In the genomic region with DNA sequence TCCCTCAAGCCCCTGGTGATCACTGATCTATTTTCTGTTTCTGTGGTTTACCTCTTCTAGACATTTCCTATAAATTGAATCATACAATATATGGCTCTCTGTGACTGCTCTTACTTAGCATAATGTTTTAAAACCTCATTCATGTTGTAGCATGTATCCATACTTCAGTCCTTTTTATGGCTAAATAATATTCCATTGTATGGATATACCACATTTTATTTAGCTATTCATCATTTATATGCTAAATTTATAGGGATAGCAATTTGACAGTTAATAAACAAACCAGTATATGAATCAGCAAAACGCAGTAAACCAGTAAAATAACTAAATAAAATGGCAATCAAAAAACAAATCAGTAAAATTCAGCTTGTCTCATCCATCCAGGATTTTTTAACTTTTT, we compare ENCODE assay signal across 28 cellular contexts.
"Had no signal": no experiment of that assay in that cellular context is flagged by ENCODE, and none has a peak within 500 bp of the region (broad histone marks: within the 10 kb centered on the region; RNA-seq: fewer than 3 reads in every experiment).

No MANE protein-coding gene starts in this region.

- H3K36me3 Mint-ChIP-seq: stimulated activated effector memory CD8-positive, alpha-beta T cell treated with anti-CD3 and anti-CD28 coated beads, Interleukin-12 subunit alpha, Interleukin-12 subunit beta, amount 100 ng/mL, for 72 hours; stimulated activated memory B cell treated with anti-CD40 and anti-IgM and Interleukin-4, amounts not matched to agents 10 μg/mL and 1 μg/mL and 100 μg/mL, for 72 hours; stimulated activated naive B cell treated with anti-CD40 and anti-IgM and Interleukin-4, amounts not matched to agents 10 μg/mL and 1 μg/mL and 100 μg/mL, for 72 hours; type B pancreatic cell had no signal

- H3K27me3 Mint-ChIP-seq: stimulated activated memory B cell treated with anti-CD40 and anti-IgM and Interleukin-4, amounts not matched to agents 10 μg/mL and 1 μg/mL and 100 μg/mL, for 72 hours; stimulated activated naive B cell treated with anti-CD40 and anti-IgM and Interleukin-4, amounts not matched to agents 10 μg/mL and 1 μg/mL and 100 μg/mL, for 72 hours; stimulated activated naive CD8-positive, alpha-beta T cell treated with anti-CD3 and anti-CD28 coated beads, Interleukin-15, amount 100 ng/mL, for 72 hours; stimulated activated naive CD8-positive, alpha-beta T cell treated with anti-CD3 and anti-CD28 coated beads, Interleukin-15, Interleukin-2, amounts not matched to agents 100 ng/mL and 50 ng/mL, for 24 hours had no signal

- ATAC-seq: stimulated activated effector memory CD8-positive, alpha-beta T cell treated with anti-CD3 and anti-CD28 coated beads, Interleukin-12 subunit alpha, Interleukin-12 subunit beta, amount 100 ng/mL, for 72 hours; stimulated activated memory B cell treated with anti-CD40 and anti-IgM and Interleukin-4, amounts not matched to agents 10 μg/mL and 1 μg/mL and 100 μg/mL, for 72 hours; stimulated activated naive B cell treated with anti-CD40 and anti-IgM and Interleukin-4, amounts not matched to agents 10 μg/mL and 1 μg/mL and 100 μg/mL, for 72 hours; stimulated activated naive CD8-positive, alpha-beta T cell treated with anti-CD3 and anti-CD28 coated beads, Interleukin-15, amount 100 ng/mL, for 72 hours; stimulated activated naive CD8-positive, alpha-beta T cell treated with anti-CD3 and anti-CD28 coated beads, Interleukin-15, Interleukin-2, amounts not matched to agents 100 U/mL and 50 U/mL, for 24 hours; upper lobe of right lung had no signal

- H3K9me3 ChIP-seq: testis, thyroid gland, tibial nerve, transverse colon, upper lobe of left lung, upper lobe of right lung, uterus had no signal

- DNase-seq: stimulated activated CD4-positive, alpha-beta T cell treated with anti-CD3 and anti-CD28 coated beads, Interleukin-2, amount 100 ng/mL, for 48 hours; stimulated activated CD4-positive, alpha-beta T cell treated with anti-CD3 and anti-CD28 coated beads, Interleukin-4, amount 100 ng/mL, for 1 hour; stimulated activated CD4-positive, alpha-beta T cell treated with anti-CD3 and anti-CD28 coated beads, Interleukin-4, amount 100 ng/mL, for 24 hours; stimulated activated CD4-positive, alpha-beta T cell treated with anti-CD3 and anti-CD28 coated beads, Interleukin-4, amount 100 ng/mL, for 4 hours; stimulated activated CD8-positive, alpha-beta memory T cell treated with anti-CD3 and anti-CD28 coated beads, Interleukin-4, amount 100 ng/mL, for 48 hours; stimulated activated naive B cell treated with anti-CD40 and anti-IgM and Interleukin-4, amounts not matched to agents 10 μg/mL and 1 μg/mL and 100 μg/mL, for 72 hours; stimulated activated naive CD4-positive, alpha-beta T cell; stimulated activated naive CD4-positive, alpha-beta T cell treated with Interleukin-2 at 50 U/mL for 16 hours; stimulated activated naive CD8-positive, alpha-beta T cell treated with anti-CD3 and anti-CD28 coated beads, Interleukin-15, amount 100 ng/mL, for 72 hours; stimulated activated naive CD8-positive, alpha-beta T cell treated with anti-CD3 and anti-CD28 coated beads, Interleukin-15, Interleukin-2, amounts not matched to agents 100 U/mL and 50 U/mL, for 24 hours; stomach; substantia nigra; testis; thyroid gland; tibial artery; transverse colon; upper lobe of left lung; upper lobe of right lung; uterus had no signal

- H3K27me3 ChIP-seq: stomach, suprapubic skin, testis, thyroid gland, tibial artery, tibial nerve, transverse colon, upper lobe of left lung, upper lobe of right lung, uterus, vagina had no signal

- H3K4me1 ChIP-seq: suprapubic skin, testis, thyroid gland, tibial artery, tibial nerve, transverse colon, upper lobe of left lung, upper lobe of right lung, uterus, vagina had no signal

- H3K27ac Mint-ChIP-seq: stimulated activated effector memory CD8-positive, alpha-beta T cell treated with anti-CD3 and anti-CD28 coated beads, Interleukin-12 subunit alpha, Interleukin-12 subunit beta, amount 100 ng/mL, for 72 hours; stimulated activated memory B cell treated with anti-CD40 and anti-IgM and Interleukin-4, amounts not matched to agents 10 μg/mL and 1 μg/mL and 100 μg/mL, for 72 hours; stimulated activated naive B cell treated with anti-CD40 and anti-IgM and Interleukin-4, amounts not matched to agents 10 μg/mL and 1 μg/mL and 100 μg/mL, for 72 hours; stimulated activated naive CD8-positive, alpha-beta T cell treated with anti-CD3 and anti-CD28 coated beads, Interleukin-15, amount 100 ng/mL, for 72 hours; stimulated activated naive CD8-positive, alpha-beta T cell treated with anti-CD3 and anti-CD28 coated beads, Interleukin-15, Interleukin-2, amounts not matched to agents 100 ng/mL and 50 ng/mL, for 24 hours; type B pancreatic cell had no signal

- FAIRE-seq: urothelium cell line had no signal

- H3K36me3 ChIP-seq: stomach, suprapubic skin, thoracic aorta, thyroid gland, tibial artery, tibial nerve, transverse colon, upper lobe of left lung, upper lobe of right lung, uterus, vagina had no signal

- H3K9me3 Mint-ChIP-seq: stimulated activated effector memory CD8-positive, alpha-beta T cell treated with anti-CD3 and anti-CD28 coated beads, Interleukin-12 subunit alpha, Interleukin-12 subunit beta, amount 100 ng/mL, for 72 hours; stimulated activated memory B cell treated with anti-CD40 and anti-IgM and Interleukin-4, amounts not matched to agents 10 μg/mL and 1 μg/mL and 100 μg/mL, for 72 hours; stimulated activated naive CD8-positive, alpha-beta T cell treated with anti-CD3 and anti-CD28 coated beads, Interleukin-15, Interleukin-2, amounts not matched to agents 100 ng/mL and 50 ng/mL, for 24 hours; type B pancreatic cell had no signal

- H3K27ac ChIP-seq: stomach, suprapubic skin, testis, thoracic aorta, thyroid gland, tibial artery, tibial nerve, transverse colon, upper lobe of left lung, upper lobe of right lung, uterus, vagina had no signal

- H3K4me3 ChIP-seq: stomach, suprapubic skin, testis, thoracic aorta, thyroid gland, tibial artery, tibial nerve, transverse colon, upper lobe of left lung, upper lobe of right lung, uterus, vagina had no signal

- H3K4me3 Mint-ChIP-seq: stimulated activated effector memory CD8-positive, alpha-beta T cell treated with anti-CD3 and anti-CD28 coated beads, Interleukin-12 subunit alpha, Interleukin-12 subunit beta, amount 100 ng/mL, for 72 hours; stimulated activated memory B cell treated with anti-CD40 and anti-IgM and Interleukin-4, amounts not matched to agents 10 μg/mL and 1 μg/mL and 100 μg/mL, for 72 hours; stimulated activated naive B cell treated with anti-CD40 and anti-IgM and Interleukin-4, amounts not matched to agents 10 μg/mL and 1 μg/mL and 100 μg/mL, for 72 hours; stimulated activated naive CD8-positive, alpha-beta T cell treated with anti-CD3 and anti-CD28 coated beads, Interleukin-15, amount 100 ng/mL, for 72 hours; stimulated activated naive CD8-positive, alpha-beta T cell treated with anti-CD3 and anti-CD28 coated beads, Interleukin-15, Interleukin-2, amounts not matched to agents 100 ng/mL and 50 ng/mL, for 24 hours; type B pancreatic cell had no signal
